In the genomic region with DNA sequence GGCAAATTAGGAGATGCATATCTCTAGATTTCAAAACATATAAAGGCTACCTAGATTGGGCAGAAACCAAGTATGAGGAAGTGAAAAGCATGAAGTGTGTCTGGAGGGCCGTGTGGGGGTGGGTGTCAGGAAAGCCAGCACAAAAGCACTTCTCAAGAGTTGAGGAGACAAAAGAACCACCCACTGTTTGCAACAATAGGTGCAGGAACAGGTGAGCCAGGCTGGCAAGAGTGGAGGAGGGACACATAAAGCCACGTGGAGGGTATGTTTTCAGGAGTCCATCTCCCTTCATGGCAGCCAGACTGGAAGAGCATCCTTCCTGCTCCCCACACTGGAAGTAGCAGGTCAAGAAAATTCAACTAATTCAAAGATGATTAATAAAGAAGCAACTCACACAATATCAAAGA, we compare ENCODE assay signal across 9 cellular contexts.
DNase-seq lines count a peak whose midpoint lies in the region; ATAC-seq lines count a peak whose summit lies in the region.
"Had no signal": no experiment of that assay in that cellular context is flagged by ENCODE, and none has a peak within 500 bp of the region (broad histone marks: within the 10 kb centered on the region; RNA-seq: fewer than 3 reads in every experiment).

No MANE protein-coding gene starts in this region.

- no peak overlapping the region for H3K27ac ChIP-seq in mesendoderm (ENCODE audit: low read depth, low read length)
- no peak overlapping the region for H3K27ac ChIP-seq in effector memory CD4-positive, alpha-beta T cell (ENCODE audit: insufficient read depth, low read length, poor library complexity, severe bottlenecking)

- H3K79me1 ChIP-seq in mesendoderm (ENCODE audit: low read length) = peaks cover 1% of the 10 kb centered on the region

- no peaks in the 10 kb centered on the region for H3K79me2 ChIP-seq in mesendoderm (ENCODE audit: control insufficient read depth, insufficient read depth, low read length)

- no CpG with 5 or more reads among the region's 2 CpGs for WGBS in mesendoderm (ENCODE audit: extremely low coverage, insufficient coverage, low lambda C conversion rate)

- H2BK15ac ChIP-seq in mesendoderm (replicated peaks; ENCODE audit: low read depth) = no peak overlapping the region

- no peaks in the 10 kb centered on the region for H3K27me3 ChIP-seq in mesendoderm (ENCODE audit: insufficient read depth, low read length, poor library complexity)
- H3K27me3 ChIP-seq in effector memory CD4-positive, alpha-beta T cell (replicated peaks; ENCODE audit: control insufficient read depth, insufficient read depth, low read length, poor library complexity, severe bottlenecking) = no peaks in the 10 kb centered on the region

- H3K4ac ChIP-seq in mesendoderm (ENCODE audit: low read depth, low read length) = no peak overlapping the region

- H2BK120ac ChIP-seq in mesendoderm (ENCODE audit: low read depth, low read length) = no peak overlapping the region

- H3K9me3 ChIP-seq in effector memory CD4-positive, alpha-beta T cell (ENCODE audit: control insufficient read depth, low read length) = no peaks in the 10 kb centered on the region

- H3K18ac ChIP-seq in mesendoderm (ENCODE audit: low read length) = no peak overlapping the region

- no peak overlapping the region for H3K4me2 ChIP-seq in mesendoderm (ENCODE audit: low read length)

- no peak overlapping the region for H3K56ac ChIP-seq in mesendoderm (ENCODE audit: low read length)

- DNase-seq in NCI-H2081 treated with DMSO at 0.1 percent for 48 hours (lab: John Stamatoyannopoulos, UW) (peak; percentile 59), mesendoderm (peak; percentile 91), T-helper 9 cell (no peak), kidney tubule cell (ENCODE audit: low spot score) (no peak), epidermal melanocyte (ENCODE audit: insufficient read length, low spot score) (no peak)
- no peak for DNase-seq in effector memory CD4-positive, alpha-beta T cell
- DNase-seq: IMR-90 had no signal

- no peak overlapping the region for H2AK5ac ChIP-seq in mesendoderm (ENCODE audit: low read length)

- ATAC-seq in GM19043 (IDR thresholded peaks at IDR 0.05; ENCODE audit: low read depth, unreplicated experiment) (peak; percentile 92), HG03025 (IDR thresholded peaks at IDR 0.05; ENCODE audit: low FRiP score, unreplicated experiment) (peak; percentile 99)

- H3K4me1 ChIP-seq in mesendoderm (ENCODE audit: control insufficient read depth, low read depth, low read length) = peaks cover 3% of the 10 kb centered on the region
- no peaks in the 10 kb centered on the region for H3K4me1 ChIP-seq in effector memory CD4-positive, alpha-beta T cell (ENCODE audit: control insufficient read depth, insufficient read depth, low read length, poor library complexity, severe bottlenecking)

- H3K36me3 ChIP-seq in mesendoderm (ENCODE audit: control insufficient read depth, insufficient read depth, low read length) = no peaks in the 10 kb centered on the region
- no peaks in the 10 kb centered on the region for H3K36me3 ChIP-seq in effector memory CD4-positive, alpha-beta T cell (ENCODE audit: control insufficient read depth, insufficient read depth, low read length)

- H2BK5ac ChIP-seq in mesendoderm (ENCODE audit: low read length) = no peak overlapping the region

- no peak overlapping the region for H3K4me3 ChIP-seq in mesendoderm (ENCODE audit: low read length)
- H3K4me3 ChIP-seq in effector memory CD4-positive, alpha-beta T cell (ENCODE audit: insufficient read depth, low read depth, low read length, poor library complexity, severe bottlenecking) = no peak overlapping the region

- no peak overlapping the region for H3K9ac ChIP-seq in mesendoderm (ENCODE audit: low read length)

- H4K8ac ChIP-seq in mesendoderm (ENCODE audit: low read depth, low read length) = no peak overlapping the region

- H4K5ac ChIP-seq in mesendoderm (ENCODE audit: low read length) = no peak overlapping the region

- no peak overlapping the region for H3K23ac ChIP-seq in mesendoderm (ENCODE audit: low read length)

Comparison
In these comparisons a context has a peak if more than half of its experiments do, and no peak if none do; other contexts are left out.
1. DNase-seq: peak in NCI-H2081 treated with DMSO at 0.1 percent for 48 hours (single experiment) and mesendoderm (single experiment); none in effector memory CD4-positive, alpha-beta T cell (0 of 3), T-helper 9 cell (single experiment), kidney tubule cell (single experiment) and epidermal melanocyte (single experiment).